1 cellular context compared by ENCODE assay signal in the genomic region with DNA sequence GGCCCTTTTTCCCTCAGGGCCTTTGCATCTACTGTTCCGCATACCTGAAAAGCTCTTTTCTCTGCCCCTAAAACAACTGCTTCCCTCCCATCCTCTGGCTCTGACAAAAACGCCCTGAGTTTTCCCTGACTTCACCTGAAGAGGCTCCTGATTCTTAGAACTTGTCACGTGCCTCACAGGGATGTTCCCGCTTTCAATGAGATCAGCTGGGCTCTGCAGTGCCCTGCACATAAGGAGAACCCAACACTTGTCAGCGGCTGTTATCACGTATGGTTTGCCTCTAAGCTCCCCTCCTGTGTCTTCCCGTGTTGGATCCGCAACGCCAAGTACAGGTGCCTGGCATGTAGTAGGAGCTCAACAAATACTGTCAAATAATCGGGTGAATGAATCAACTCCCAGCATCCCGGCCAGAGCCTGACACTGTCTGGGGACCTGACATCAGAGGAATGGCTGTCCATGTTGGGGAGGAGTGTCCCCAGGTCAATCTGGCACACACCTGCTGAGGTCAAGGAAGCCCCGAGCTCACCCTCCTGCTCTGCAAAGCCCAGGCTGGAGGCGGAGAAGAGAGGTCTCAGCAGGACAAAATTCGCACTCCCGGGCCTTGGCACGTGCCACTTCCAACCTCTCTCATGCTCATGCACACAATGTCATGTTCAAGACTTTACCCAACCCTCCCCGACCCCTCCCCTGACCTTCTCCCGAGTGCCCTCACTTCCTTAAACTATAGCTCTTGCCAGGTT.
TF ChIP-seq lines count a peak whose summit lies in the region.

No MANE protein-coding gene starts in this region.

TF ChIP-seq in HepG2, 621 proteins besides CTCF, POLR2A, EP300 and RAD21 (continues in another document):
- TF ChIP-seq IRF9 (CRISPR knock-in tag; IDR thresholded peaks at IDR 0.05; ENCODE audit: borderline replicate concordance), result no peak
- TF ChIP-seq FOXA3 (CRISPR knock-in tag; IDR thresholded peaks at IDR 0.05), result no peak
- TF ChIP-seq UBTF (CRISPR knock-in tag; IDR thresholded peaks at IDR 0.05), result no peak
- peak; percentile 33 for TF ChIP-seq RBM39 (IDR thresholded peaks at IDR 0.05; ENCODE audit: low read depth, low read length, poor library complexity, severe bottlenecking)
- TF ChIP-seq POGZ (CRISPR knock-in tag; IDR thresholded peaks at IDR 0.05), result 0 out of 2 replicates have a peak, but pooled peaks have one; percentile 3
- TF ChIP-seq RAD51 (IDR thresholded peaks at IDR 0.05; ENCODE audit: borderline replicate concordance), result no peak
- no peak for TF ChIP-seq RFX1 (IDR thresholded peaks at IDR 0.05)
- TF ChIP-seq MYNN (CRISPR knock-in tag; IDR thresholded peaks at IDR 0.05; ENCODE audit: low read depth), result no peak
- TF ChIP-seq HOXA5 (CRISPR knock-in tag; IDR thresholded peaks at IDR 0.05), result no peak
- no peak for TF ChIP-seq ZNF441 (CRISPR knock-in tag; IDR thresholded peaks at IDR 0.05; ENCODE audit: borderline replicate concordance)
- TF ChIP-seq PCBP2 (optimal IDR thresholded peaks at IDR 0.05; ENCODE audit: low read depth, low read length, poor library complexity, severe bottlenecking), result no peak
- TF ChIP-seq ZNF777 (CRISPR knock-in tag; IDR thresholded peaks at IDR 0.05), result no peak
- TF ChIP-seq ZNF567 (CRISPR knock-in tag; IDR thresholded peaks at IDR 0.05; ENCODE audit: borderline replicate concordance), result no peak
- TF ChIP-seq ZNF607 (CRISPR knock-in tag; IDR thresholded peaks at IDR 0.05; ENCODE audit: borderline replicate concordance), result 0 out of 2 replicates have a peak, but pooled peaks have one; percentile 39
- TF ChIP-seq, protein P1, sequence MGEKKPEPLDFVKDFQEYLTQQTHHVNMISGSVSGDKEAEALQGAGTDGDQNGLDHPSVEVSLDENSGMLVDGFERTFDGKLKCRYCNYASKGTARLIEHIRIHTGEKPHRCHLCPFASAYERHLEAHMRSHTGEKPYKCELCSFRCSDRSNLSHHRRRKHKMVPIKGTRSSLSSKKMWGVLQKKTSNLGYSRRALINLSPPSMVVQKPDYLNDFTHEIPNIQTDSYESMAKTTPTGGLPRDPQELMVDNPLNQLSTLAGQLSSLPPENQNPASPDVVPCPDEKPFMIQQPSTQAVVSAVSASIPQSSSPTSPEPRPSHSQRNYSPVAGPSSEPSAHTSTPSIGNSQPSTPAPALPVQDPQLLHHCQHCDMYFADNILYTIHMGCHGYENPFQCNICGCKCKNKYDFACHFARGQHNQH (CRISPR knock-in tag; IDR thresholded peaks at IDR 0.05), result 0 out of 2 replicates have a peak, but pooled peaks have one; percentile 9
- TF ChIP-seq ZNF883 (CRISPR knock-in tag; IDR thresholded peaks at IDR 0.05; ENCODE audit: not compliant biosample characterization), result peak; percentile 41
- TF ChIP-seq, protein P2, sequence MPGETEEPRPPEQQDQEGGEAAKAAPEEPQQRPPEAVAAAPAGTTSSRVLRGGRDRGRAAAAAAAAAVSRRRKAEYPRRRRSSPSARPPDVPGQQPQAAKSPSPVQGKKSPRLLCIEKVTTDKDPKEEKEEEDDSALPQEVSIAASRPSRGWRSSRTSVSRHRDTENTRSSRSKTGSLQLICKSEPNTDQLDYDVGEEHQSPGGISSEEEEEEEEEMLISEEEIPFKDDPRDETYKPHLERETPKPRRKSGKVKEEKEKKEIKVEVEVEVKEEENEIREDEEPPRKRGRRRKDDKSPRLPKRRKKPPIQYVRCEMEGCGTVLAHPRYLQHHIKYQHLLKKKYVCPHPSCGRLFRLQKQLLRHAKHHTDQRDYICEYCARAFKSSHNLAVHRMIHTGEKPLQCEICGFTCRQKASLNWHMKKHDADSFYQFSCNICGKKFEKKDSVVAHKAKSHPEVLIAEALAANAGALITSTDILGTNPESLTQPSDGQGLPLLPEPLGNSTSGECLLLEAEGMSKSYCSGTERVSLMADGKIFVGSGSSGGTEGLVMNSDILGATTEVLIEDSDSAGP (CRISPR knock-in tag; IDR thresholded peaks at IDR 0.05; ENCODE audit: borderline replicate concordance), result peak; percentile 10; the same call in 1 of the 2 replicates
- TF ChIP-seq SETDB1 (CRISPR knock-in tag; IDR thresholded peaks at IDR 0.05; ENCODE audit: borderline replicate concordance), result 0 out of 2 replicates have a peak, but pooled peaks have one; percentile 42
- TF ChIP-seq NR2F6 (IDR thresholded peaks at IDR 0.05), result no peak
- no peak for TF ChIP-seq NR2F6 (CRISPR knock-in tag; IDR thresholded peaks at IDR 0.05)
- no peak for TF ChIP-seq RBFOX2 (IDR thresholded peaks at IDR 0.05; ENCODE audit: low read depth, low read length)
- TF ChIP-seq ZKSCAN5 (CRISPR knock-in tag; IDR thresholded peaks at IDR 0.05), result no peak
- 0 out of 2 replicates have a peak, but pooled peaks have one; percentile 5 for TF ChIP-seq SALL1 (CRISPR knock-in tag; IDR thresholded peaks at IDR 0.05)
- 0 out of 2 replicates have a peak, but pooled peaks have one; percentile 9 for TF ChIP-seq MAX (IDR thresholded peaks at IDR 0.05)
- no peak for TF ChIP-seq ZGPAT (CRISPR knock-in tag; IDR thresholded peaks at IDR 0.05)
- TF ChIP-seq MBD4 (IDR thresholded peaks at IDR 0.05; ENCODE audit: borderline replicate concordance, low read length), result no peak
- TF ChIP-seq ZNF710 (CRISPR knock-in tag; IDR thresholded peaks at IDR 0.05; ENCODE audit: borderline replicate concordance), result no peak
- no peak for TF ChIP-seq THAP8 (CRISPR knock-in tag; IDR thresholded peaks at IDR 0.05; ENCODE audit: borderline replicate concordance)
- no peak for TF ChIP-seq FOXP1 (IDR thresholded peaks at IDR 0.05)
- no peak for TF ChIP-seq FOXP1 (CRISPR knock-in tag; IDR thresholded peaks at IDR 0.05)
- no peak for TF ChIP-seq ZNF749 (CRISPR knock-in tag; IDR thresholded peaks at IDR 0.05; ENCODE audit: borderline replicate concordance)
- no peak for TF ChIP-seq FOXC1 (CRISPR knock-in tag; IDR thresholded peaks at IDR 0.05; ENCODE audit: borderline replicate concordance)
- no peak for TF ChIP-seq LCORL (IDR thresholded peaks at IDR 0.05)
- TF ChIP-seq LCORL (CRISPR knock-in tag; IDR thresholded peaks at IDR 0.05), result no peak
- no peak for TF ChIP-seq ZFP82 (CRISPR knock-in tag; IDR thresholded peaks at IDR 0.05; ENCODE audit: borderline replicate concordance)
- peak; percentile 35; the same call in 1 of the 2 replicates for TF ChIP-seq TFAP4 (IDR thresholded peaks at IDR 0.05; ENCODE audit: borderline replicate concordance, low read depth)
- no peak for TF ChIP-seq GATA4 (IDR thresholded peaks at IDR 0.05; ENCODE audit: borderline replicate concordance, low read depth)
- no peak for TF ChIP-seq TBX2 (CRISPR knock-in tag; IDR thresholded peaks at IDR 0.05; ENCODE audit: borderline replicate concordance)
- TF ChIP-seq ADNP (CRISPR knock-in tag; IDR thresholded peaks at IDR 0.05), result no peak
- 0 out of 2 replicates have a peak, but pooled peaks have one; percentile 27 for TF ChIP-seq ZNF605 (CRISPR knock-in tag; IDR thresholded peaks at IDR 0.05)
- TF ChIP-seq ELF1 (CRISPR knock-in tag; IDR thresholded peaks at IDR 0.05), result no peak
- TF ChIP-seq ZNF20 (CRISPR knock-in tag; IDR thresholded peaks at IDR 0.05), result no peak
- TF ChIP-seq IKZF4 (CRISPR knock-in tag; IDR thresholded peaks at IDR 0.05; ENCODE audit: borderline replicate concordance, low read depth, not compliant biosample characterization), result peak; percentile 21
- no peak for TF ChIP-seq TAF1 (CRISPR knock-in tag; IDR thresholded peaks at IDR 0.05)
- no peak for TF ChIP-seq ZNF550 (CRISPR knock-in tag; IDR thresholded peaks at IDR 0.05; ENCODE audit: borderline replicate concordance)
- TF ChIP-seq USF2 (IDR thresholded peaks at IDR 0.05; ENCODE audit: low read depth, low read length), result peak; percentile 6; the same call in 1 of the 2 replicates
- no peak for TF ChIP-seq USF2 (CRISPR knock-in tag; IDR thresholded peaks at IDR 0.05; ENCODE audit: borderline replicate concordance)
- no peak for TF ChIP-seq ZNF580 (CRISPR knock-in tag; IDR thresholded peaks at IDR 0.05; ENCODE audit: borderline replicate concordance, low read depth)
- peak; percentile 12; the same call in 1 of the 2 replicates for TF ChIP-seq PHF8 (CRISPR knock-in tag; IDR thresholded peaks at IDR 0.05)
- TF ChIP-seq BHLHE40 (IDR thresholded peaks at IDR 0.05; ENCODE audit: low read length), result 0 out of 2 replicates have a peak, but pooled peaks have one; percentile 27
